ENCODE assay signal across 14 cellular contexts in genomic region chr6:2850480-2851150, GRCh38. TPM values are rescaled to one million over a fixed set of nuclear protein-coding genes. Genes with fewer than 3 reads are reported as not detected.
A peak's percentile ranks its signal among the peaks of the same experiment; 100 is the strongest.
DNase-seq lines count a peak whose midpoint lies in the region; ATAC-seq, FAIRE-seq and TF ChIP-seq lines count a peak whose summit lies in the region.
"Had no signal": no experiment of that assay in that cellular context is flagged by ENCODE, and none has a peak within 500 bp of the region (broad histone marks: within the 10 kb centered on the region; RNA-seq: fewer than 3 reads in every experiment).

No MANE protein-coding gene starts in this region.

- in situ Hi-C loops in Caki2 (cut with HindIII; ENCODE audit: low pct_unique_long_range_greater_than_20kb, low sequenced_read_pairs): no loop called here

- peak overlapping the region in 8 of 10 donors; percentile 30 to 90 (median 78) for H3K27ac Mint-ChIP-seq in naive thymus-derived CD8-positive, alpha-beta T cell

- no peaks in the 10 kb centered on the region for H3K9me3 Mint-ChIP-seq in naive thymus-derived CD8-positive, alpha-beta T cell

- H3K9me3 ChIP-seq in MG63: no peaks in the 10 kb centered on the region

- TF ChIP-seq CTCF in bronchial epithelial cell (IDR thresholded peaks at IDR 0.05; ENCODE audit: insufficient read depth, low read length, severe bottlenecking): no peak

- POLR2A ChIA-PET in naive thymus-derived CD8-positive, alpha-beta T cell (lab: Charles Lee): interaction anchor here (0.7 to 2.9 kb wide), 12 partner anchors 8 to 139 kb away, joined by 3 to 17 read pairs (median 7); partner anchors contain the start of genes SERPINB1 and SERPINB9

- DNase-seq in Caki2 (ENCODE audit: low read depth) (peak; percentile 60), MG63 (peak; percentile 26), bronchial epithelial cell (ENCODE audit: low read depth) (peak; percentile 27), urothelium cell line (ENCODE audit: low spot score) (no peak), NCI-H774 (lab: John Stamatoyannopoulos, UW) (no peak)
- no peak for DNase-seq in naive thymus-derived CD8-positive, alpha-beta T cell
- DNase-seq: activated CD4-positive, alpha-beta T cell treated with anti-CD3 and anti-CD28 coated beads, Interleukin-2, amount 50 U/mL, for 4 hours; caudate nucleus; DMS79 treated with DMSO at 0.1 percent for 48 hours; MV-4-11; occipital lobe; RPMI8226 had no signal

- H3K27me3 Mint-ChIP-seq in naive thymus-derived CD8-positive, alpha-beta T cell: no peaks in the 10 kb centered on the region

- H3K4me1 Mint-ChIP-seq in naive thymus-derived CD8-positive, alpha-beta T cell: peaks cover 34 to 68% (median 61%) of the 10 kb centered on the region in 4 donors

- no peaks in the 10 kb centered on the region for H3K36me3 ChIP-seq in MG63
- no peaks in the 10 kb centered on the region for H3K36me3 ChIP-seq in bronchial epithelial cell (ENCODE audit: control insufficient read depth, insufficient read depth, low read length)

- H3K36me3 Mint-ChIP-seq in naive thymus-derived CD8-positive, alpha-beta T cell: no peaks in the 10 kb centered on the region

- H3K4me3 ChIP-seq in MG63: no peak overlapping the region
- H3K4me3 ChIP-seq in bronchial epithelial cell (ENCODE audit: low read depth, low read length): no peak overlapping the region

- no peak for ATAC-seq in naive thymus-derived CD8-positive, alpha-beta T cell
- ATAC-seq in HG03520 (IDR thresholded peaks at IDR 0.05; ENCODE audit: unreplicated experiment): no peak
- ATAC-seq in GM18873 (IDR thresholded peaks at IDR 0.05; ENCODE audit: low FRiP score, unreplicated experiment): no peak

- H3K27me3 ChIP-seq in MG63 (no peaks in the 10 kb centered on the region), bronchial epithelial cell (ENCODE audit: control insufficient read depth, insufficient read depth, low read length) (no peaks in the 10 kb centered on the region)

- peak overlapping the region in 1 of 10 donors; percentile 10 for H3K4me3 Mint-ChIP-seq in naive thymus-derived CD8-positive, alpha-beta T cell

- FAIRE-seq in bronchial epithelial cell (lab: Jason Lieb, UNC) (no peak), urothelium cell line (lab: Jason Lieb, UNC) (no peak)

RNA-seq across cellular contexts. Expression of gene SERPINB1, which starts 9.0 kb away (rescaled TPM):
- total RNA-seq in Caki2 (2014; rRNA removed; shearing (Covaris generic); ENCODE audit: low replicate concordance): 51.6 and 54.2 TPM in 2 replicates
- 8.8 and 12.0 TPM in 2 replicates for total RNA-seq in MG63 (2014; rRNA removed; shearing (Covaris generic); ENCODE audit: low replicate concordance)
- 142 and 372 TPM in 2 replicates for total RNA-seq in bronchial epithelial cell
- 10 to 100 TPM; 65.3 to 67.1 TPM for total RNA-seq in naive thymus-derived CD8-positive, alpha-beta T cell
- 100 to 1,000 TPM; 121 to 130 (median 123) TPM for polyA plus RNA-seq in naive thymus-derived CD8-positive, alpha-beta T cell

RNA-seq across cellular contexts. Expression of gene SERPINB9, which starts 52.5 kb away (rescaled TPM):
- 0.75 and 2.6 TPM in 2 replicates for total RNA-seq in Caki2 (2014; rRNA removed; shearing (Covaris generic); ENCODE audit: low replicate concordance)
- not detected in 2 replicates for total RNA-seq in MG63 (2014; rRNA removed; shearing (Covaris generic); ENCODE audit: low replicate concordance)
- 0.79 and 2.3 TPM in 2 replicates for total RNA-seq in bronchial epithelial cell
- 10 to 100 TPM; 56.6 to 57.1 TPM for total RNA-seq in naive thymus-derived CD8-positive, alpha-beta T cell
- 10 to 100 TPM; 29.9 to 37.2 (median 35.0) TPM for polyA plus RNA-seq in naive thymus-derived CD8-positive, alpha-beta T cell

Comparison
In these comparisons a context has a peak if more than half of its experiments do, and no peak if none do; other contexts are left out.
1. DNase-seq: peak in Caki2 (single experiment), MG63 (single experiment) and bronchial epithelial cell (single experiment); none in naive thymus-derived CD8-positive, alpha-beta T cell (0 of 10), urothelium cell line (single experiment) and NCI-H774 (single experiment).
2. RNA of gene SERPINB9, which starts 52.5 kb away (total RNA-seq): 56.6 to 57.1 TPM in naive thymus-derived CD8-positive, alpha-beta T cell; 0.75 to 2.6 TPM in Caki2, 0.79 to 2.3 TPM in bronchial epithelial cell and not detected in MG63; every median in the first group is over 10 times any median in the second.